Comparison of ENCODE assay signal across 20 cellular contexts in genomic region chrX:113959912-113960626, GRCh38.
"Had no signal": no experiment of that assay in that cellular context is flagged by ENCODE, and none has a peak within 500 bp of the region (broad histone marks: within the 10 kb centered on the region; RNA-seq: fewer than 3 reads in every experiment).

No MANE protein-coding gene starts in this region.

- DNase-seq: activated CD4-positive, alpha-beta T cell treated with anti-CD3 and anti-CD28 coated beads, Interleukin-2, amount 10 ng/mL, durations not matched to agents 24 days and 14 days; activated CD8-positive, alpha-beta memory T cell treated with anti-CD3 and anti-CD28 coated beads, Interleukin-2, amount 50 U/mL, for 4 hours; activated CD8-positive, alpha-beta T cell treated with anti-CD3 and anti-CD28 coated beads, Interleukin-2, amount 10 ng/mL, durations not matched to agents 7 days and 5 days; activated gamma-delta T cell treated with Interleukin-2 at 50 U/mL for 16 hours; activated T-cell treated with anti-CD3 and anti-CD28 coated beads, Interleukin-2, amount 50 U/mL, for 72 hours; amniotic stem cell; brain microvascular endothelial cell; cortex of kidney; effector memory CD8-positive, alpha-beta T cell; foreskin melanocyte; head of caudate nucleus; kidney; left ventricle myocardium inferior; naive thymus-derived CD8-positive, alpha-beta T cell; retina; T-helper 17 cell; upper lobe of right lung had no signal

- H3K27ac Mint-ChIP-seq: activated CD4-positive, alpha-beta T cell treated with anti-CD3 and anti-CD28 coated beads, Interleukin-2, amount 10 ng/mL, durations not matched to agents 24 days and 14 days; activated CD8-positive, alpha-beta T cell treated with anti-CD3 and anti-CD28 coated beads, Interleukin-2, amount 10 ng/mL, durations not matched to agents 7 days and 5 days; activated naive CD8-positive, alpha-beta T cell; activated T-cell treated with anti-CD3 and anti-CD28 coated beads, Interleukin-2, amount 50 U/mL, for 72 hours; effector memory CD8-positive, alpha-beta T cell; memory B cell; naive thymus-derived CD8-positive, alpha-beta T cell; stimulated activated effector memory CD8-positive, alpha-beta T cell treated with anti-CD3 and anti-CD28 coated beads, Interleukin-12 subunit alpha, Interleukin-12 subunit beta, amount 100 ng/mL, for 72 hours; T-helper 17 cell had no signal

- H3K4me3 Mint-ChIP-seq: activated CD4-positive, alpha-beta T cell treated with anti-CD3 and anti-CD28 coated beads, Interleukin-2, amount 10 ng/mL, durations not matched to agents 24 days and 14 days; activated CD8-positive, alpha-beta T cell treated with anti-CD3 and anti-CD28 coated beads, Interleukin-2, amount 10 ng/mL, durations not matched to agents 7 days and 5 days; activated naive CD8-positive, alpha-beta T cell; activated T-cell treated with anti-CD3 and anti-CD28 coated beads, Interleukin-2, amount 50 U/mL, for 72 hours; effector memory CD8-positive, alpha-beta T cell; memory B cell; naive thymus-derived CD8-positive, alpha-beta T cell; stimulated activated effector memory CD8-positive, alpha-beta T cell treated with anti-CD3 and anti-CD28 coated beads, Interleukin-12 subunit alpha, Interleukin-12 subunit beta, amount 100 ng/mL, for 72 hours; T-helper 17 cell had no signal

- H3K4me1 Mint-ChIP-seq: activated CD4-positive, alpha-beta T cell treated with anti-CD3 and anti-CD28 coated beads, Interleukin-2, amount 10 ng/mL, durations not matched to agents 24 days and 14 days; naive thymus-derived CD8-positive, alpha-beta T cell; stimulated activated effector memory CD8-positive, alpha-beta T cell treated with anti-CD3 and anti-CD28 coated beads, Interleukin-12 subunit alpha, Interleukin-12 subunit beta, amount 100 ng/mL, for 72 hours; T-helper 17 cell had no signal

- H3K27me3 Mint-ChIP-seq: activated CD4-positive, alpha-beta T cell treated with anti-CD3 and anti-CD28 coated beads, Interleukin-2, amount 10 ng/mL, durations not matched to agents 24 days and 14 days; activated naive CD8-positive, alpha-beta T cell; effector memory CD8-positive, alpha-beta T cell; memory B cell; naive thymus-derived CD8-positive, alpha-beta T cell; T-helper 17 cell had no signal

- FAIRE-seq: kidney had no signal

- ATAC-seq: activated CD8-positive, alpha-beta T cell treated with anti-CD3 and anti-CD28 coated beads, Interleukin-2, amount 10 ng/mL, durations not matched to agents 7 days and 5 days; activated T-cell treated with anti-CD3 and anti-CD28 coated beads, Interleukin-2, amount 50 U/mL, for 72 hours; effector memory CD8-positive, alpha-beta T cell; naive thymus-derived CD8-positive, alpha-beta T cell; stimulated activated effector memory CD8-positive, alpha-beta T cell treated with anti-CD3 and anti-CD28 coated beads, Interleukin-12 subunit alpha, Interleukin-12 subunit beta, amount 100 ng/mL, for 72 hours; T-helper 17 cell; upper lobe of right lung had no signal

- H3K9me3 Mint-ChIP-seq: activated CD4-positive, alpha-beta T cell treated with anti-CD3 and anti-CD28 coated beads, Interleukin-2, amount 10 ng/mL, durations not matched to agents 24 days and 14 days; activated T-cell treated with anti-CD3 and anti-CD28 coated beads, Interleukin-2, amount 50 U/mL, for 72 hours; effector memory CD8-positive, alpha-beta T cell; memory B cell had no signal

- H3K36me3 Mint-ChIP-seq: activated naive CD8-positive, alpha-beta T cell; memory B cell; naive thymus-derived CD8-positive, alpha-beta T cell; stimulated activated effector memory CD8-positive, alpha-beta T cell treated with anti-CD3 and anti-CD28 coated beads, Interleukin-12 subunit alpha, Interleukin-12 subunit beta, amount 100 ng/mL, for 72 hours had no signal
